In genomic region chr17:2511138-2511461, GRCh38 we compare ENCODE assay signal across 1 cellular context.
TF ChIP-seq lines count a peak whose summit lies in the region.

No MANE protein-coding gene starts in this region.

TF ChIP-seq in H1, 55 proteins besides CTCF, POLR2A, EP300 and RAD21 (continued from another document):
- TF ChIP-seq USF2 (IDR thresholded peaks at IDR 0.05; ENCODE audit: low read length) = no peak
- TF ChIP-seq EZH2 (IDR thresholded peaks at IDR 0.05; ENCODE audit: low read depth, low read length, severe bottlenecking) = no peak
- TF ChIP-seq MAX (IDR thresholded peaks at IDR 0.05) = no peak
- TF ChIP-seq SP1 (IDR thresholded peaks at IDR 0.05; ENCODE audit: low read depth, low read length) = no peak
- no peak for TF ChIP-seq HDAC2 (IDR thresholded peaks at IDR 0.05; ENCODE audit: borderline replicate concordance in 1 of 2, low read depth in 2 of 2, low read length in 2 of 2)
- no peak for TF ChIP-seq SRF (IDR thresholded peaks at IDR 0.05; ENCODE audit: low read depth, low read length)
